In the genomic region with DNA sequence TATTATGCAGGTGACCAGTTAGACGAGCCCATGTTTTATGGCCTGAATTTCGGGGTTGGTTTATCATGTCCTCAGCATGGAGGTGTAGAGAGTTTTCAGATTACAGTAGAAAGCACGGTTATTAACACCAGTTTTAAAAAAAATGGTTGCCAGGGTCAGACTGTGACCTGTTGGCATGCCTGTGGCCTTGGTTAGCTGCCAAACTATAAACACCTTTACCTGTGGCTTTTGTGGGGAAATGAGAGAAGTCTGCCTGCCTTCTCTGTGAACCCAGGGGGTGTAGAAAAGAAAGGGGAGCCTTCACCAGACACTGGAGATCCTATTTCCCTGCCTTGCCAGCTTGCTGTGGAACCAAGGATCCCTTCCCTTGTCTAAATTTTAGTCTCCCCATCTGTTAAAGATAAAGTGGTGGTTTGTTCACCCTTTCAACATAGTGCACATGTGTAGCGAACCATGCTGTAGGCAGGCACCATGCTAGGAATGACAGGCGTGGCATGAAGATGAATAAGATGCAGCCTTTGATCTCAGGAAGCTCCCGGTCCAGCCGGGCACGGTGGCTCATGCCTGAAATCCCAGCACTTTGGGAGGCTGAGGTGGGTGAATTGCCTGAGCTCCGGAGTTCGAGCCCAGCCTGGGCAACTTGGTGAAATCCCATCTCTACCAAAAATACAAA, we compare ENCODE assay signal across 17 cellular contexts. TPM values are rescaled to one million over a fixed set of nuclear protein-coding genes. Genes with fewer than 3 reads are reported as not detected.
A peak's percentile ranks its signal among the peaks of the same experiment; 100 is the strongest.
DNase-seq lines count a peak whose midpoint lies in the region; ATAC-seq, FAIRE-seq and TF ChIP-seq lines count a peak whose summit lies in the region.
"Had no signal": no experiment of that assay in that cellular context is flagged by ENCODE, and none has a peak within 500 bp of the region (broad histone marks: within the 10 kb centered on the region; RNA-seq: fewer than 3 reads in every experiment).

No MANE protein-coding gene starts in this region.

- no TSS peak for BruUV-seq in PC-9 (replicated peaks; lab: Mats Ljungman, UMichigan)
- BruUV-seq in K562 (replicated peaks; lab: Mats Ljungman, UMichigan), result no TSS peak

- no peaks in the 10 kb centered on the region for H3K9me3 Mint-ChIP-seq in CD8-positive, alpha-beta memory T cell
- no peaks in the 10 kb centered on the region for H3K9me3 Mint-ChIP-seq in nephron progenitor cell
- H3K9me3 Mint-ChIP-seq: activated CD4-positive, alpha-beta T cell treated with anti-CD3 and anti-CD28 coated beads, Interleukin-2, amount 10 ng/mL, durations not matched to agents 24 days and 14 days had no signal

- POLR2A ChIA-PET in CD8-positive, alpha-beta memory T cell (lab: Charles Lee), result interaction anchor here (0.7 to 1.8 kb wide), 5 partner anchors 9 to 48 kb away, joined by 3 to 12 read pairs (median 5); no protein-coding TSS in a partner anchor
- POLR2A ChIA-PET in PC-9 (lab: Charles Lee; ENCODE audit: unreplicated experiment) (interaction anchor here (0.6 to 1.2 kb wide), 3 partner anchors 10 to 37 kb away, joined by 3 to 24 read pairs (median 7); no protein-coding TSS in a partner anchor), K562 (lab: Yijun Ruan, JAX) (interaction anchor here (0.7 to 22.9 kb wide), 9 partner anchors 9 to 352 kb away, joined by 3 to 464 read pairs (median 7); a partner anchor contains a TSS)

- CTCF ChIA-PET in CD8-positive, alpha-beta memory T cell (lab: Charles Lee), result interaction anchor here (1.1 to 2.1 kb wide), 3 partner anchors 10 to 53 kb away, joined by 3 to 8 read pairs (median 6); no protein-coding TSS in a partner anchor
- CTCF ChIA-PET in PC-9 (lab: Charles Lee), result interaction anchor here (0.6 to 1.0 kb wide), 2 partner anchors 263 to 329 kb away, joined by 4 read pairs; no protein-coding TSS in a partner anchor
- CTCF ChIA-PET in K562 (lab: Yijun Ruan, JAX; ENCODE audit: low intra/inter-chr PET ratio), result no interaction called here

- 36% methylated on average over 10 of the region's 10 CpGs for WGBS in K562 (ENCODE audit: insufficient coverage, low coverage, missing lambda C conversion rate)

- H3F3A ChIP-seq in PC-9 (ENCODE audit: insufficient read depth, low read depth), result peaks cover 38% of the 10 kb centered on the region

- peak in 2 of 5 donors; percentile 52 to 53 for DNase-seq in CD8-positive, alpha-beta memory T cell
- peak; percentile 73 to 77 for DNase-seq in PC-9
- DNase-seq in K562 (ENCODE audit: extremely low read depth in 1 of 4, low spot score in 3 of 4), result no peak
- DNase-seq in left cardiac atrium, result no peak
- no peak for DNase-seq in stimulated activated CD4-positive, alpha-beta T cell treated with anti-CD3 and anti-CD28 coated beads, Interleukin-12 subunit alpha, Interleukin-12 subunit beta, amount 100 ng/mL, for 4 hours
- DNase-seq in nephron progenitor cell, result no peak
- DNase-seq: activated CD4-positive, alpha-beta T cell treated with anti-CD3 and anti-CD28 coated beads, Interleukin-2, amount 10 ng/mL, durations not matched to agents 24 days and 14 days; AML-193; cortex of kidney; DND-41; NCI-H1048; NCI-H2081 treated with DMSO at 0.1 percent for 48 hours; NK-92 treated with Interleukin-12 subunit alpha and Interleukin-12 subunit beta, amount 100 ng/mL, for 24 hours; SIG-M5; substantia nigra had no signal

- peak overlapping the region; percentile 26 to 71 (median 54) for H3K4me3 Mint-ChIP-seq in CD8-positive, alpha-beta memory T cell
- no peak overlapping the region for H3K4me3 Mint-ChIP-seq in nephron progenitor cell
- H3K4me3 Mint-ChIP-seq: activated CD4-positive, alpha-beta T cell treated with anti-CD3 and anti-CD28 coated beads, Interleukin-2, amount 10 ng/mL, durations not matched to agents 24 days and 14 days had no signal

- H3K27ac Mint-ChIP-seq in CD8-positive, alpha-beta memory T cell, result peak overlapping the region in 7 of 8 donors; percentile 23 to 87 (median 73)
- no peak overlapping the region for H3K27ac Mint-ChIP-seq in nephron progenitor cell
- H3K27ac Mint-ChIP-seq: activated CD4-positive, alpha-beta T cell treated with anti-CD3 and anti-CD28 coated beads, Interleukin-2, amount 10 ng/mL, durations not matched to agents 24 days and 14 days had no signal

- no peaks in the 10 kb centered on the region for H3K27me3 Mint-ChIP-seq in CD8-positive, alpha-beta memory T cell
- H3K27me3 Mint-ChIP-seq in nephron progenitor cell (ENCODE audit: low read depth, poor library complexity), result peaks cover 38% of the 10 kb centered on the region
- H3K27me3 Mint-ChIP-seq: activated CD4-positive, alpha-beta T cell treated with anti-CD3 and anti-CD28 coated beads, Interleukin-2, amount 10 ng/mL, durations not matched to agents 24 days and 14 days had no signal

- no peaks in the 10 kb centered on the region for H3K27me3 ChIP-seq in BLaER1 treated with 17β-estradiol and CSF1 and Interleukin-3, amounts not matched to agents 10 nM and 100 nM
- no peaks in the 10 kb centered on the region for H3K27me3 ChIP-seq in CD8-positive, alpha-beta memory T cell (ENCODE audit: insufficient read depth, low read length, poor library complexity, severe bottlenecking)
- H3K27me3 ChIP-seq in PC-9 (ENCODE audit: insufficient read depth, low read depth) (no peaks in the 10 kb centered on the region), K562 (ENCODE audit: control insufficient read depth in 2 of 2, insufficient read depth in 2 of 2, low read length in 2 of 2) (no peaks in the 10 kb centered on the region)

- peaks cover 49 to 68% (median 65%) of the 10 kb centered on the region in 3 donors for H3K4me1 Mint-ChIP-seq in CD8-positive, alpha-beta memory T cell
- H3K4me1 Mint-ChIP-seq in nephron progenitor cell, result peaks cover 43% of the 10 kb centered on the region

- no peak overlapping the region for H3K9ac ChIP-seq in BLaER1 treated with 17β-estradiol and CSF1 and Interleukin-3, amounts not matched to agents 10 nM and 100 nM
- H3K9ac ChIP-seq in K562 (ENCODE audit: insufficient read depth in 1 of 2, low read depth in 2 of 2, low read length in 2 of 2), result peak overlapping the region in 1 of 2 experiments; percentile 15; a peak in 1 of 4 replicates

- no peak for TF ChIP-seq POLR2A in K562 (conservative IDR thresholded peaks at IDR 0.05)

- no peaks in the 10 kb centered on the region for H3K9me1 ChIP-seq in K562 (ENCODE audit: control insufficient read depth, insufficient read depth, low read length)

- no peaks in the 10 kb centered on the region for H3K36me3 ChIP-seq in BLaER1 treated with 17β-estradiol and CSF1 and Interleukin-3, amounts not matched to agents 10 nM and 100 nM
- no peaks in the 10 kb centered on the region for H3K36me3 ChIP-seq in CD8-positive, alpha-beta memory T cell (ENCODE audit: insufficient read depth, low read length)
- H3K36me3 ChIP-seq in PC-9 (ENCODE audit: low read depth) (no peaks in the 10 kb centered on the region), K562 (ENCODE audit: control insufficient read depth, insufficient read depth, low read length) (peaks cover under 1% of the 10 kb centered on the region; the same call in 1 of the 3 replicates)

- no peak for TF ChIP-seq EP300 in K562 (IDR thresholded peaks at IDR 0.05; ENCODE audit: low read length)

- ATAC-seq in K562 (no peak), left cardiac atrium (no peak)

- no peak for FAIRE-seq in K562 (lab: Jason Lieb, UNC)
- FAIRE-seq: astrocyte had no signal

- TF ChIP-seq RAD21 in K562 (CRISPR knock-in tag; conservative IDR thresholded peaks at IDR 0.05 in 1 of 2, IDR thresholded peaks at IDR 0.05 in 1 of 2), result no peak

- H3K9me2 ChIP-seq in PC-9 (ENCODE audit: insufficient read depth), result no peaks in the 10 kb centered on the region

- TF ChIP-seq CTCF in PC-9 (conservative IDR thresholded peaks at IDR 0.05), result no peak
- no peak for TF ChIP-seq CTCF in K562 (IDR thresholded peaks at IDR 0.05 in 2 of 3, conservative IDR thresholded peaks at IDR 0.05 in 1 of 3; ENCODE audit: insufficient read depth in 2 of 3, low read depth in 1 of 3, low read length in 3 of 3)
- TF ChIP-seq CTCF in nephron progenitor cell (IDR thresholded peaks at IDR 0.05), result no peak

- peak overlapping the region in 2 of 11 experiments; percentile 25 to 30; a peak in 2 of 22 replicates for H3K27ac ChIP-seq in BLaER1 treated with 17β-estradiol and CSF1 and Interleukin-3, amounts not matched to agents 10 nM and 100 nM
- no peak overlapping the region for H3K27ac ChIP-seq in CD8-positive, alpha-beta memory T cell (ENCODE audit: low read depth, low read length)
- no peak overlapping the region for H3K27ac ChIP-seq in PC-9
- no peak overlapping the region for H3K27ac ChIP-seq in K562 (ENCODE audit: extremely low read depth, low read depth, low read length)

- no peaks in the 10 kb centered on the region for H3K79me2 ChIP-seq in PC-9 (ENCODE audit: low read depth)
- peaks cover 7% of the 10 kb centered on the region for H3K79me2 ChIP-seq in K562 (ENCODE audit: control insufficient read depth, insufficient read depth, low read length)

- H3K4me1 ChIP-seq in BLaER1 treated with 17β-estradiol and CSF1 and Interleukin-3, amounts not matched to agents 10 nM and 100 nM, result peaks cover 19 to 98% (median 83%) of the 10 kb centered on the region in 10 experiments
- H3K4me1 ChIP-seq in CD8-positive, alpha-beta memory T cell (ENCODE audit: insufficient read depth, low read length), result peaks cover 66% of the 10 kb centered on the region
- H3K4me1 ChIP-seq in PC-9 (replicated peaks; ENCODE audit: insufficient read depth) (peaks cover 42% of the 10 kb centered on the region), K562 (replicated peaks in 1 of 2; ENCODE audit: control insufficient read depth in 2 of 2, insufficient read depth in 2 of 2, low read length in 2 of 2) (peaks cover 31 to 33% of the 10 kb centered on the region in 2 experiments)

- no peak overlapping the region for H3K4me3 ChIP-seq in BLaER1 treated with 17β-estradiol and CSF1 and Interleukin-3, amounts not matched to agents 10 nM and 100 nM
- H3K4me3 ChIP-seq in CD8-positive, alpha-beta memory T cell (ENCODE audit: low read length), result no peak overlapping the region
- H3K4me3 ChIP-seq in PC-9 (no peak overlapping the region), K562 (no peak overlapping the region)

- H4K20me1 ChIP-seq in BLaER1 treated with 17β-estradiol and CSF1 and Interleukin-3, amounts not matched to agents 10 nM and 100 nM, result no peaks in the 10 kb centered on the region
- H4K20me1 ChIP-seq in PC-9 (ENCODE audit: insufficient read depth) (no peaks in the 10 kb centered on the region), K562 (replicated peaks; ENCODE audit: control insufficient read depth, insufficient read depth, low read length) (no peaks in the 10 kb centered on the region)

- in situ Hi-C loops in K562 (cut with MboI), result no loop called here

- peak overlapping the region in 9 of 11 experiments; percentile 12 to 63 (median 48); a peak in 17 of 22 replicates for H3K4me2 ChIP-seq in BLaER1 treated with 17β-estradiol and CSF1 and Interleukin-3, amounts not matched to agents 10 nM and 100 nM
- peak overlapping the region; percentile 48 for H3K4me2 ChIP-seq in PC-9
- no peak overlapping the region for H3K4me2 ChIP-seq in K562 (ENCODE audit: insufficient read depth, low read length)

- H2AFZ ChIP-seq in PC-9 (no peak overlapping the region), K562 (ENCODE audit: low read depth, low read length) (no peak overlapping the region)

- peaks cover 0 to 4% (median 0%) of the 10 kb centered on the region in 3 donors for H3K36me3 Mint-ChIP-seq in CD8-positive, alpha-beta memory T cell
- no peaks in the 10 kb centered on the region for H3K36me3 Mint-ChIP-seq in nephron progenitor cell (ENCODE audit: low read depth)

- intact Hi-C loops in PC-9 (cut with micrococcal nuclease; ENCODE audit: unreplicated experiment) (loop anchor here (1.0 kb wide), 1 partner anchor 40 kb away; no protein-coding TSS in a partner anchor), K562 (cut with micrococcal nuclease) (no loop called here), left cardiac atrium (cut with DNase I) (no loop called here)

- 0 out of 22 replicates have a peak, but pooled peaks cover 0 to 6% (median 0%) of the 10 kb centered on the region in 11 experiments for H3K9me3 ChIP-seq in BLaER1 treated with 17β-estradiol and CSF1 and Interleukin-3, amounts not matched to agents 10 nM and 100 nM (replicated peaks in 1 of 11)
- no peaks in the 10 kb centered on the region for H3K9me3 ChIP-seq in CD8-positive, alpha-beta memory T cell (ENCODE audit: low read length)
- H3K9me3 ChIP-seq in PC-9 (ENCODE audit: insufficient read depth, low read depth) (no peaks in the 10 kb centered on the region), K562 (replicated peaks; ENCODE audit: control insufficient read depth, insufficient read depth, low read depth, low read length) (no peaks in the 10 kb centered on the region)

RNA-seq across cellular contexts. Expression of a gene that starts 6.1 kb away (rescaled TPM):
- total RNA-seq in CD8-positive, alpha-beta memory T cell, result 100 to 1,000 TPM; 206 to 214 TPM
- polyA plus RNA-seq in CD8-positive, alpha-beta memory T cell, result 8.3 TPM
- total RNA-seq in PC-9 (2021) (66.4 and 72.9 TPM in 2 replicates), K562 (2014; rRNA removed) (255 and 312 TPM in 2 replicates), K562 (2014; rRNA removed; fragmentation: Illumina TruSeq; extraction: Trizol) (191 and 211 TPM in 2 replicates), K562 (2015; rRNA removed; fragmentation: Illumina TruSeq; extraction: Trizol) (240 and 241 TPM in 2 replicates), K562 (2021) (372 and 373 TPM in 2 replicates), left cardiac atrium (10 to 100 TPM; 16.8 to 18.5 TPM)
- 622 and 1,187 TPM in 2 replicates for total RNA-seq in K562 (2011; cell fraction: chromatin; rRNA removed; ENCODE audit: low replicate concordance)
- 570 and 625 TPM in 2 replicates for total RNA-seq in K562 (2011; cell fraction: nucleolus; rRNA removed)
- 592 and 663 TPM in 2 replicates for total RNA-seq in K562 (2011; cell fraction: nucleoplasm; rRNA removed)
- polyA plus RNA-seq in K562 (2011; rRNA removed) (403 and 414 TPM in 2 replicates), K562 (2014; fragmentation: Illumina TruSeq; extraction: Trizol) (292 and 365 TPM in 2 replicates), K562 (2014; fragmentation: Nextera tagmentation; extraction: Ambion mirVana) (100 to 1,000 TPM in 1 of 2 experiments, 10 to 100 TPM in 1; 95.8 to 140 TPM), K562 (2014; rRNA removed) (312 TPM in 2 replicates)
- 475 and 721 TPM in 2 replicates for polyA plus RNA-seq in K562 (2011; cell fraction: cytosol; rRNA removed)
- 1,109 and 1,436 TPM in 2 replicates for polyA plus RNA-seq in K562 (2011; cell fraction: nucleus; rRNA removed)
- 275 and 342 TPM in 2 replicates for polyA plus RNA-seq in K562 (2012)
- polyA minus RNA-seq in K562 (2011; rRNA and poly(A)+ RNA removed), result 333 and 440 TPM in 2 replicates
- polyA minus RNA-seq in K562 (2011; cell fraction: cytosol; rRNA and poly(A)+ RNA removed), result 286 and 300 TPM in 2 replicates
- 297 and 330 TPM in 2 replicates for polyA minus RNA-seq in K562 (2011; cell fraction: nucleus; rRNA and poly(A)+ RNA removed)

RNA-seq across cellular contexts. Expression of a gene that starts 40.3 kb away (rescaled TPM):
- 10 to 100 TPM; 60.9 to 63.7 TPM for total RNA-seq in CD8-positive, alpha-beta memory T cell
- 21.1 TPM for polyA plus RNA-seq in CD8-positive, alpha-beta memory T cell
- 86.4 and 96.2 TPM in 2 replicates for total RNA-seq in PC-9 (2021)
- total RNA-seq in K562 (2011; cell fraction: chromatin; rRNA removed; ENCODE audit: low replicate concordance), result 59.3 and 197 TPM in 2 replicates
- total RNA-seq in K562 (2011; cell fraction: nucleolus; rRNA removed), result 30.2 and 45.4 TPM in 2 replicates
- 90.6 and 121 TPM in 2 replicates for total RNA-seq in K562 (2011; cell fraction: nucleoplasm; rRNA removed)
- total RNA-seq in K562 (2014; rRNA removed), result 51.0 and 55.3 TPM in 2 replicates
- 76.3 and 83.0 TPM in 2 replicates for total RNA-seq in K562 (2014; rRNA removed; fragmentation: Illumina TruSeq; extraction: Trizol)
- total RNA-seq in K562 (2015; rRNA removed; fragmentation: Illumina TruSeq; extraction: Trizol), result 65.1 and 72.5 TPM in 2 replicates
- total RNA-seq in K562 (2021), result 136 and 148 TPM in 2 replicates
- 107 and 148 TPM in 2 replicates for polyA plus RNA-seq in K562 (2011; rRNA removed)
- 39.0 and 70.9 TPM in 2 replicates for polyA plus RNA-seq in K562 (2011; cell fraction: cytosol; rRNA removed)
- 34.5 and 37.0 TPM in 2 replicates for polyA plus RNA-seq in K562 (2011; cell fraction: nucleus; rRNA removed)
- 54.7 and 61.5 TPM in 2 replicates for polyA plus RNA-seq in K562 (2012)
- polyA plus RNA-seq in K562 (2014; fragmentation: Illumina TruSeq; extraction: Trizol), result 90.1 and 114 TPM in 2 replicates
- polyA plus RNA-seq in K562 (2014; fragmentation: Nextera tagmentation; extraction: Ambion mirVana), result 10 to 100 TPM; 46.4 to 60.9 TPM
- polyA plus RNA-seq in K562 (2014; rRNA removed), result 89.4 and 95.6 TPM in 2 replicates
- 115 and 116 TPM in 2 replicates for polyA minus RNA-seq in K562 (2011; rRNA and poly(A)+ RNA removed)
- 48.7 and 58.2 TPM in 2 replicates for polyA minus RNA-seq in K562 (2011; cell fraction: cytosol; rRNA and poly(A)+ RNA removed)
- polyA minus RNA-seq in K562 (2011; cell fraction: nucleus; rRNA and poly(A)+ RNA removed), result 28.4 and 53.9 TPM in 2 replicates
- total RNA-seq in left cardiac atrium, result 10 to 100 TPM; 22.5 to 25.9 TPM

RNA-seq across cellular contexts. Expression of a gene that starts 43.5 kb away (rescaled TPM):
- total RNA-seq in CD8-positive, alpha-beta memory T cell, result 100 to 1,000 TPM; 316 to 322 TPM
- 12.1 TPM for polyA plus RNA-seq in CD8-positive, alpha-beta memory T cell
- total RNA-seq in PC-9 (2021) (2.7 and 2.9 TPM in 2 replicates), K562 (2014; rRNA removed) (not detected in 2 replicates), K562 (2014; rRNA removed; fragmentation: Illumina TruSeq; extraction: Trizol) (0.04 TPM in 1 of 2 replicates, not detected in the other), K562 (2015; rRNA removed; fragmentation: Illumina TruSeq; extraction: Trizol) (0.04 TPM in 1 of 2 replicates, not detected in the other), K562 (2021) (0.38 and 0.47 TPM in 2 replicates), left cardiac atrium (1 to 10 TPM; 3.3 to 3.7 TPM)
- total RNA-seq in K562 (2011; cell fraction: chromatin; rRNA removed; ENCODE audit: low replicate concordance), result 2.6 and 5.9 TPM in 2 replicates
- total RNA-seq in K562 (2011; cell fraction: nucleolus; rRNA removed), result 3.0 and 4.3 TPM in 2 replicates
- total RNA-seq in K562 (2011; cell fraction: nucleoplasm; rRNA removed), result 2.1 and 2.3 TPM in 2 replicates
- polyA plus RNA-seq in K562 (2011; rRNA removed) (0.37 and 1.1 TPM in 2 replicates), K562 (2014; fragmentation: Illumina TruSeq; extraction: Trizol) (0.06 and 0.12 TPM in 2 replicates), K562 (2014; fragmentation: Nextera tagmentation; extraction: Ambion mirVana) (under 1 TPM in 1 of 2 experiments, not detected in 1; 0.01 TPM), K562 (2014; rRNA removed) (0.01 and 0.03 TPM in 2 replicates)
- 0.29 and 1.3 TPM in 2 replicates for polyA plus RNA-seq in K562 (2011; cell fraction: cytosol; rRNA removed)
- 0.18 and 1.4 TPM in 2 replicates for polyA plus RNA-seq in K562 (2011; cell fraction: nucleus; rRNA removed)
- 0.13 and 0.18 TPM in 2 replicates for polyA plus RNA-seq in K562 (2012)
- 1.3 and 3.1 TPM in 2 replicates for polyA minus RNA-seq in K562 (2011; rRNA and poly(A)+ RNA removed)
- 0.76 TPM in 1 of 2 replicates, not detected in the other for polyA minus RNA-seq in K562 (2011; cell fraction: cytosol; rRNA and poly(A)+ RNA removed)
- polyA minus RNA-seq in K562 (2011; cell fraction: nucleus; rRNA and poly(A)+ RNA removed), result 0.89 and 2.3 TPM in 2 replicates

Comparison
In these comparisons a context has a peak if more than half of its experiments do, and no peak if none do; other contexts are left out.
1. DNase-seq: peak in PC-9 (2 of 2); none in K562 (0 of 4), left cardiac atrium (single experiment), stimulated activated CD4-positive, alpha-beta T cell treated with anti-CD3 and anti-CD28 coated beads, Interleukin-12 subunit alpha, Interleukin-12 subunit beta, amount 100 ng/mL, for 4 hours (single experiment) and nephron progenitor cell (single experiment).
2. RNA of a gene that starts 43.5 kb away (total RNA-seq): 316 to 322 TPM in CD8-positive, alpha-beta memory T cell; 3.3 to 3.7 TPM in left cardiac atrium, 2.7 to 2.9 TPM in PC-9 and 0.04 to 5.9 TPM in K562; every median in the first group is over 10 times any median in the second.